Comparison of ENCODE assay signal across 1 cellular context in the genomic region with DNA sequence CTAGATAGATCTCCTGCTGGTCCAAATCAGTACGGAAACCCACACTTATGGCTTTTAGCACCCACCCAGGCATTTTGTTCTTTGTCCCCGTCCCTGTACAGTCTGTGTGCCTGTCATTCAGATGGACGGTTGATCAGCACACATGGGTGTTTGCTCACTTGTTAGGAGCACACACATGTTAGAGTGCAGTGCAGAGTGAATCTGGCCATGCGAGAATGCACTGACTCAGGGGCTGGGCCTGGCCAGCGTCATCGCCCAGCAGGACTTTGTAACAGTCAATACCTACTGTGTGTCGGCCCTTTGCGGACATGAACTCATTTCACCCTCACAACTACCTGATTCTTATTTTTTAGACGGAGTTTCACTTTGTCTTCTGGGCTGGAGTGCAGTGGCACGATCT.
TF ChIP-seq lines count a peak whose summit lies in the region.

No MANE protein-coding gene starts in this region.

TF ChIP-seq in HepG2, 621 proteins besides CTCF, POLR2A, EP300 and RAD21:
- TF ChIP-seq, protein P1, sequence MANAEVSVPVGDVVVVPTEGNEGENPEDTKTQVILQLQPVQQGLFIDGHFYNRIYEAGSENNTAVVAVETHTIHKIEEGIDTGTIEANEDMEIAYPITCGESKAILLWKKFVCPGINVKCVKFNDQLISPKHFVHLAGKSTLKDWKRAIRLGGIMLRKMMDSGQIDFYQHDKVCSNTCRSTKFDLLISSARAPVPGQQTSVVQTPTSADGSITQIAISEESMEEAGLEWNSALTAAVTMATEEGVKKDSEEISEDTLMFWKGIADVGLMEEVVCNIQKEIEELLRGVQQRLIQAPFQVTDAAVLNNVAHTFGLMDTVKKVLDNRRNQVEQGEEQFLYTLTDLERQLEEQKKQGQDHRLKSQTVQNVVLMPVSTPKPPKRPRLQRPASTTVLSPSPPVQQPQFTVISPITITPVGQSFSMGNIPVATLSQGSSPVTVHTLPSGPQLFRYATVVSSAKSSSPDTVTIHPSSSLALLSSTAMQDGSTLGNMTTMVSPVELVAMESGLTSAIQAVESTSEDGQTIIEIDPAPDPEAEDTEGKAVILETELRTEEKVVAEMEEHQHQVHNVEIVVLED (CRISPR knock-in tag; IDR thresholded peaks at IDR 0.05; ENCODE audit: borderline replicate concordance): no peak
- TF ChIP-seq ZNF768 (CRISPR knock-in tag; IDR thresholded peaks at IDR 0.05): 0 out of 2 replicates have a peak, but pooled peaks have one; percentile 2
